ENCODE assay signal across 8 cellular contexts in genomic region chr14:20609215-20610001, GRCh38. TPM values are rescaled to one million over a fixed set of nuclear protein-coding genes. Genes with fewer than 3 reads are reported as not detected.
DNase-seq lines count a peak whose midpoint lies in the region; ATAC-seq and TF ChIP-seq lines count a peak whose summit lies in the region.

No MANE protein-coding gene starts in this region.

- H3K4me3 ChIP-seq in AG04449 (ENCODE audit: low read depth, low read length): peak overlapping the region; percentile 84
- peak overlapping the region; percentile 80 for H3K4me3 ChIP-seq in NB4 (ENCODE audit: low read depth, low read length)
- peak overlapping the region; percentile 63 for H3K4me3 ChIP-seq in SJCRH30
- H3K4me3 ChIP-seq in adipocyte (ENCODE audit: low read length): peak overlapping the region; percentile 94
- peak overlapping the region; percentile 61 to 97 (median 84) for H3K4me3 ChIP-seq in heart left ventricle

- WGBS in heart left ventricle, 4 donors: 0 to 1% (median 1%) methylated on average over 44 of the region's 44 CpGs

- TF ChIP-seq POLR2A in NB4 (IDR thresholded peaks at IDR 0.05; ENCODE audit: extremely low read depth, insufficient read length) (no peak), heart left ventricle (IDR thresholded peaks at IDR 0.05) (no peak)

- H3K4me1 Mint-ChIP-seq in osteocyte (ENCODE audit: unreplicated experiment): no peaks in the 10 kb centered on the region

- H3K27me3 Mint-ChIP-seq in osteocyte (ENCODE audit: unreplicated experiment): no peaks in the 10 kb centered on the region

- no peak overlapping the region for H3K4me3 Mint-ChIP-seq in osteocyte (ENCODE audit: unreplicated experiment)

- H3K9me3 ChIP-seq in SJCRH30 (replicated peaks): no peaks in the 10 kb centered on the region
- H3K9me3 ChIP-seq in adipocyte (ENCODE audit: control insufficient read depth, low read length): no peaks in the 10 kb centered on the region
- no peaks in the 10 kb centered on the region for H3K9me3 ChIP-seq in heart left ventricle

- no peaks in the 10 kb centered on the region for H3K9me3 Mint-ChIP-seq in osteocyte (ENCODE audit: unreplicated experiment)

- TF ChIP-seq CTCF in AG04449 (IDR thresholded peaks at IDR 0.05; ENCODE audit: insufficient read depth, low read length, missing control alignments) (peak; percentile 69), NB4 (IDR thresholded peaks at IDR 0.05; ENCODE audit: low read depth, low read length) (peak; percentile 81), heart left ventricle (IDR thresholded peaks at IDR 0.05) (peak; percentile 89 to 99 (median 94)), osteocyte (IDR thresholded peaks at IDR 0.05) (peak; percentile 99)

- POLR2A ChIA-PET in AG04449 (lab: Yijun Ruan, JAX): interaction anchor here (1.4 kb wide), 1 partner anchor 74 kb away, joined by 4 read pairs; no protein-coding TSS in a partner anchor

- DNase-seq in AG04449 (ENCODE audit: low read depth, low spot score): peak; percentile 58
- peak; percentile 86 for DNase-seq in NB4 (ENCODE audit: low read depth)
- DNase-seq in SJCRH30: peak; percentile 63 to 90
- peak; percentile 96 for DNase-seq in adipocyte (ENCODE audit: low read depth)
- peak in 4 of 5 donors; percentile 54 to 68 (median 63) for DNase-seq in heart left ventricle
- no peak for DNase-seq in osteocyte (ENCODE audit: extremely low spot score, unreplicated experiment)

- H3K36me3 Mint-ChIP-seq in osteocyte (ENCODE audit: unreplicated experiment): no peaks in the 10 kb centered on the region

- H3K27ac Mint-ChIP-seq in osteocyte (ENCODE audit: unreplicated experiment): no peak overlapping the region

- intact Hi-C loops in heart left ventricle (cut with DNase I): loop anchor here (1.0 to 10.0 kb wide), 25 partner anchors 73 to 485 kb away; partner anchors contain the start of genes TEP1 (in 7 of the 10), APEX1 (in 5 of the 10), OSGEP (in 3 of the 10) and PARP2 (in 3 of the 10)

- peak overlapping the region; percentile 80 for H3K9ac ChIP-seq in adipocyte (ENCODE audit: low read length)

- CTCF ChIA-PET in AG04449 (lab: Yijun Ruan, JAX): interaction anchor here (0.6 to 7.8 kb wide), 32 partner anchors 11 to 280 kb away, joined by 3 to 161 read pairs (median 4); partner anchors contain the start of genes ANG, APEX1, CCNB1IP1 and OSGEP

- no peaks in the 10 kb centered on the region; the same call in 1 of the 2 replicates for H3K4me1 ChIP-seq in SJCRH30
- peaks cover 9% of the 10 kb centered on the region for H3K4me1 ChIP-seq in adipocyte (ENCODE audit: control insufficient read depth, insufficient read depth, low read length)
- peaks cover 0 to 40% (median 5%) of the 10 kb centered on the region in 12 donors for H3K4me1 ChIP-seq in heart left ventricle

- no peaks in the 10 kb centered on the region for H3K36me3 ChIP-seq in SJCRH30
- H3K36me3 ChIP-seq in adipocyte (ENCODE audit: control insufficient read depth, insufficient read depth, low read length, severe bottlenecking): no peaks in the 10 kb centered on the region
- no peaks in the 10 kb centered on the region for H3K36me3 ChIP-seq in heart left ventricle

- H3K27me3 ChIP-seq in SJCRH30 (0 out of 2 replicates have a peak, but pooled peaks cover under 1% of the 10 kb centered on the region), adipocyte (replicated peaks; ENCODE audit: control insufficient read depth, insufficient read depth, low read length) (no peaks in the 10 kb centered on the region), heart left ventricle (no peaks in the 10 kb centered on the region)

- H3K27ac ChIP-seq in SJCRH30 (no peak overlapping the region), heart left ventricle (peak overlapping the region in 9 of 12 donors; percentile 20 to 86 (median 60))

- ATAC-seq in GM18909 (IDR thresholded peaks at IDR 0.05; ENCODE audit: poor library complexity, unreplicated experiment): peak; percentile 23
- peak; percentile 21 to 59 (median 48) for ATAC-seq in heart left ventricle
- no peak for ATAC-seq in HG02885 (IDR thresholded peaks at IDR 0.05; ENCODE audit: poor library complexity, unreplicated experiment)

RNA-seq across cellular contexts. Expression of gene RNASE12, which starts 18.2 kb away (rescaled TPM):
- total RNA-seq in SJCRH30 (2014; rRNA removed; shearing (Covaris generic)): not detected in 2 replicates
- total RNA-seq in heart left ventricle: not detected
- polyA plus RNA-seq in heart left ventricle: not detected
- total RNA-seq in osteocyte: not detected in 2 replicates

RNA-seq across cellular contexts. Expression of gene RNASE11, which starts 21.6 kb away (rescaled TPM):
- not detected in 2 replicates for total RNA-seq in SJCRH30 (2014; rRNA removed; shearing (Covaris generic))
- not detected for total RNA-seq in heart left ventricle
- not detected for polyA plus RNA-seq in heart left ventricle
- total RNA-seq in osteocyte: not detected in 2 replicates

RNA-seq across cellular contexts. Expression of gene OR6S1, which starts 32.1 kb away (rescaled TPM):
- not detected in 2 replicates for total RNA-seq in SJCRH30 (2014; rRNA removed; shearing (Covaris generic))
- total RNA-seq in heart left ventricle (not detected), osteocyte (not detected in 2 replicates)
- polyA plus RNA-seq in heart left ventricle: not detected

RNA-seq across cellular contexts. Expression of gene RNASE9, which starts 48.6 kb away (rescaled TPM):
- not detected in 2 replicates for total RNA-seq in SJCRH30 (2014; rRNA removed; shearing (Covaris generic))
- total RNA-seq in heart left ventricle (not detected), osteocyte (not detected in 2 replicates)
- not detected for polyA plus RNA-seq in heart left ventricle
